25 cellular contexts compared by ENCODE assay signal in genomic region chr6:106568518-106568917, GRCh38.
DNase-seq lines count a peak whose midpoint lies in the region; ATAC-seq and TF ChIP-seq lines count a peak whose summit lies in the region.
"Had no signal": no experiment of that assay in that cellular context is flagged by ENCODE, and none has a peak within 500 bp of the region (broad histone marks: within the 10 kb centered on the region; RNA-seq: fewer than 3 reads in every experiment).

No MANE protein-coding gene starts in this region.

- no peaks in the 10 kb centered on the region for H3K27me3 ChIP-seq in neutrophil
- H3K27me3 ChIP-seq: heart left ventricle, Peyer's patch, tibial nerve had no signal

- ATAC-seq in activated T-cell treated with anti-CD3 and anti-CD28 coated beads, Interleukin-2, amount 50 U/mL, for 72 hours (replicated peaks in 1 of 2), result peak in 1 of 2 donors; percentile 46
- ATAC-seq in activated naive CD8-positive, alpha-beta T cell treated with anti-CD3 and anti-CD28 coated beads, Interleukin-2, amount 50 U/mL, for 24 hours, result no peak
- ATAC-seq: heart left ventricle, left ventricle myocardium superior, mucosa of descending colon had no signal

- TF ChIP-seq CTCF in neutrophil (IDR thresholded peaks at IDR 0.05), result no peak
- TF ChIP-seq CTCF in GM13977 (IDR thresholded peaks at IDR 0.05; ENCODE audit: extremely low read depth, insufficient read depth, missing control alignments), result no peak

- peaks cover 5 to 19% of the 10 kb centered on the region in 2 donors for H3K36me3 Mint-ChIP-seq in activated T-cell treated with anti-CD3 and anti-CD28 coated beads, Interleukin-2, amount 50 U/mL, for 72 hours (ENCODE audit: insufficient read depth in 2 of 2)
- H3K36me3 Mint-ChIP-seq in activated naive CD8-positive, alpha-beta T cell treated with anti-CD3 and anti-CD28 coated beads, Interleukin-2, amount 50 U/mL, for 24 hours (ENCODE audit: low read depth), result peaks cover 35% of the 10 kb centered on the region

- H3K4me1 Mint-ChIP-seq in activated T-cell treated with anti-CD3 and anti-CD28 coated beads, Interleukin-2, amount 50 U/mL, for 72 hours (ENCODE audit: low read depth), result peaks cover 29% of the 10 kb centered on the region
- H3K4me1 Mint-ChIP-seq in activated naive CD8-positive, alpha-beta T cell treated with anti-CD3 and anti-CD28 coated beads, Interleukin-2, amount 50 U/mL, for 24 hours, result peaks cover 6% of the 10 kb centered on the region

- no peak for DNase-seq in activated T-cell treated with anti-CD3 and anti-CD28 coated beads, Interleukin-2, amount 50 U/mL, for 72 hours
- DNase-seq in activated T-cell treated with anti-CD3 and anti-CD28 coated beads, Interleukin-2, amount 50 U/mL, for 48 hours, result no peak
- peak; percentile 27 for DNase-seq in HT1080 (ENCODE audit: low read depth)
- no peak for DNase-seq in activated naive CD8-positive, alpha-beta T cell treated with anti-CD3 and anti-CD28 coated beads, Interleukin-2, amount 50 U/mL, for 24 hours
- no peak for DNase-seq in stimulated activated CD4-positive, alpha-beta T cell treated with anti-CD3 and anti-CD28 coated beads, Interleukin-2, amount 100 ng/mL, for 48 hours
- no peak for DNase-seq in Kasumi-1 (lab: John Stamatoyannopoulos, UW)
- DNase-seq in GM13977 (ENCODE audit: low spot score), result no peak
- DNase-seq: ACHN; activated gamma-delta T cell; aorta; C1 segment of cervical spinal cord; DMS153; effector CD8-positive, alpha-beta T cell; H7; heart left ventricle; left ventricle myocardium superior; mucosa of descending colon; NCI-H1105 treated with DMSO at 0.1 percent for 48 hours; NCI-H2081; NCI-H446; Peyer's patch; stimulated activated naive CD4-positive, alpha-beta T cell treated with Interleukin-2 at 50 U/mL for 16 hours had no signal

- H3K4me1 ChIP-seq in neutrophil (ENCODE audit: control insufficient read depth in 1 of 2, insufficient read depth in 1 of 2, low read depth in 1 of 2, low read length in 1 of 2), result peaks cover 19 to 20% of the 10 kb centered on the region in 2 experiments
- H3K4me1 ChIP-seq: Peyer's patch, tibial nerve had no signal

- H3K27me3 Mint-ChIP-seq in activated T-cell treated with anti-CD3 and anti-CD28 coated beads, Interleukin-2, amount 50 U/mL, for 72 hours (ENCODE audit: low read depth), result no peaks in the 10 kb centered on the region
- H3K27me3 Mint-ChIP-seq in activated naive CD8-positive, alpha-beta T cell treated with anti-CD3 and anti-CD28 coated beads, Interleukin-2, amount 50 U/mL, for 24 hours, result no peaks in the 10 kb centered on the region
- H3K27me3 Mint-ChIP-seq: progenitor cell of endocrine pancreas had no signal

- H3K27ac ChIP-seq in neutrophil, result peak overlapping the region; percentile 3
- H3K27ac ChIP-seq: heart left ventricle, Peyer's patch, tibial nerve had no signal

- H3K36me3 ChIP-seq in neutrophil, result peaks cover 72% of the 10 kb centered on the region

- H3K9me3 Mint-ChIP-seq in activated T-cell treated with anti-CD3 and anti-CD28 coated beads, Interleukin-2, amount 50 U/mL, for 72 hours, result no peaks in the 10 kb centered on the region
- H3K9me3 Mint-ChIP-seq in activated naive CD8-positive, alpha-beta T cell treated with anti-CD3 and anti-CD28 coated beads, Interleukin-2, amount 50 U/mL, for 24 hours, result no peaks in the 10 kb centered on the region

- peak overlapping the region; percentile 72 for H3K27ac Mint-ChIP-seq in activated T-cell treated with anti-CD3 and anti-CD28 coated beads, Interleukin-2, amount 50 U/mL, for 72 hours
- peak overlapping the region; percentile 29 for H3K27ac Mint-ChIP-seq in activated naive CD8-positive, alpha-beta T cell treated with anti-CD3 and anti-CD28 coated beads, Interleukin-2, amount 50 U/mL, for 24 hours
- H3K27ac Mint-ChIP-seq: progenitor cell of endocrine pancreas had no signal

- no peak overlapping the region for H3K4me3 ChIP-seq in neutrophil (ENCODE audit: low read depth in 1 of 2, low read length in 1 of 2)
- H3K4me3 ChIP-seq: heart left ventricle, mucosa of descending colon, Peyer's patch, tibial nerve had no signal

- peak overlapping the region in 1 of 2 donors; percentile 13 for H3K4me3 Mint-ChIP-seq in activated T-cell treated with anti-CD3 and anti-CD28 coated beads, Interleukin-2, amount 50 U/mL, for 72 hours
- no peak overlapping the region for H3K4me3 Mint-ChIP-seq in activated naive CD8-positive, alpha-beta T cell treated with anti-CD3 and anti-CD28 coated beads, Interleukin-2, amount 50 U/mL, for 24 hours

- in situ Hi-C loops in GM13977 (cut with MboI; ENCODE audit: low pct_unique_long_range_greater_than_20kb, low sequenced_read_pairs, unreplicated experiment), result loop anchor here (5.0 to 10.0 kb wide), 2 partner anchors 121 to 224 kb away; no protein-coding TSS in a partner anchor

- no peaks in the 10 kb centered on the region for H3K9me3 ChIP-seq in neutrophil
- H3K9me3 ChIP-seq: heart left ventricle, mucosa of descending colon, Peyer's patch, tibial nerve had no signal
